Comparison of ENCODE assay signal across 18 cellular contexts in the genomic region with DNA sequence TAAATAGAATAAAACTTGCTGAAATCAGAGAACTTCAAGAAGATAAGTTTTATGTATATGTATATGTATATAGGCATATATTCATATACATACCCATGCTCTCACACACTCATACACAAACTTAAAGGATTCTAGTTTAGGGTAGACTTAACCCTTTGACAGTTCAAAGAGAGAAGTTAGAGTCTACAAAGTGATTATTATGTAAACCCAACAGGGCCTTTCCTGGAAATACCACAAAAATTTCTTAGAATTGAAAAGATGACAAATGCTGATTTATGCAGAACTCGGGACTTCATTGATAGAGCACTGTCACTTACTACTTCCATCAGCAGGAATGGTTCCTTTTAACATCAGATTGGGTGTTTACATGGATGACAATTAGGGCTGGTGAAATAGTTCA.
DNase-seq lines count a peak whose midpoint lies in the region; ATAC-seq and TF ChIP-seq lines count a peak whose summit lies in the region.
"Had no signal": no experiment of that assay in that cellular context is flagged by ENCODE, and none has a peak within 500 bp of the region (broad histone marks: within the 10 kb centered on the region; RNA-seq: fewer than 3 reads in every experiment).

No MANE protein-coding gene starts in this region.

- intact Hi-C loops in natural killer cell (cut with micrococcal nuclease) = no loop called here

- H3K4me3 Mint-ChIP-seq in activated T-helper 17 cell treated with anti-CD3 and anti-CD28 coated beads, Interleukin-2, amount 50 U/mL, for 72 hours = no peak overlapping the region
- H3K4me3 Mint-ChIP-seq in natural killer cell = no peak overlapping the region
- H3K4me3 Mint-ChIP-seq: GM23338 had no signal

- ATAC-seq in activated T-helper 17 cell treated with anti-CD3 and anti-CD28 coated beads, Interleukin-2, amount 50 U/mL, for 72 hours (replicated peaks) = peak; percentile 64
- ATAC-seq in natural killer cell = no peak
- ATAC-seq: GM23338, HCT116 had no signal

- H3K36me3 ChIP-seq in BLaER1 = peaks cover 14% of the 10 kb centered on the region; the same call in 1 of the 2 replicates

- no peaks in the 10 kb centered on the region for H3K27me3 Mint-ChIP-seq in activated T-helper 17 cell treated with anti-CD3 and anti-CD28 coated beads, Interleukin-2, amount 50 U/mL, for 72 hours
- no peaks in the 10 kb centered on the region for H3K27me3 Mint-ChIP-seq in natural killer cell (ENCODE audit: low read depth in 2 of 2)

- no peaks in the 10 kb centered on the region for H3K36me3 Mint-ChIP-seq in activated T-helper 17 cell treated with anti-CD3 and anti-CD28 coated beads, Interleukin-2, amount 50 U/mL, for 72 hours (ENCODE audit: low read depth)
- no peaks in the 10 kb centered on the region for H3K36me3 Mint-ChIP-seq in natural killer cell
- H3K36me3 Mint-ChIP-seq: CD4-positive, CD25-positive, alpha-beta regulatory T cell had no signal

- no peak overlapping the region for H3K4me3 ChIP-seq in BLaER1
- H3K4me3 ChIP-seq: GM23338, PC-9 had no signal

- H3K4me2 ChIP-seq in BLaER1 = peak overlapping the region; percentile 51
- H3K4me2 ChIP-seq: GM23338, PC-9 had no signal

- H4K20me1 ChIP-seq in BLaER1 = no peaks in the 10 kb centered on the region; the same call in 1 of the 2 replicates

- H3K9me3 Mint-ChIP-seq in activated T-helper 17 cell treated with anti-CD3 and anti-CD28 coated beads, Interleukin-2, amount 50 U/mL, for 72 hours = peaks cover 7% of the 10 kb centered on the region
- no peaks in the 10 kb centered on the region for H3K9me3 Mint-ChIP-seq in natural killer cell
- H3K9me3 Mint-ChIP-seq: GM23338 had no signal

- no peaks in the 10 kb centered on the region for H3K9me3 ChIP-seq in BLaER1

- in situ Hi-C loops in GM13976 (cut with MboI; ENCODE audit: low sequenced_read_pairs, unreplicated experiment) = no loop called here

- DNase-seq in CD1c-positive myeloid dendritic cell (ENCODE audit: extremely low spot score) (peak; percentile 46), OCI-M1 (lab: John Stamatoyannopoulos, UW) (peak; percentile 88), GM13976 (ENCODE audit: low spot score) (no peak), natural killer cell (no peak)
- no peak for DNase-seq in activated CD4-positive, alpha-beta T cell treated with anti-CD3 and anti-CD28 coated beads for 1 hour
- DNase-seq: ACHN, COR-L47, NCI-H1417 treated with DMSO at 0.1 percent for 48 hours, NCI-H187 treated with DMSO at 0.1 percent for 48 hours, NCI-H2227 treated with DMSO at 0.1 percent for 48 hours, NCI-H510A treated with DMSO at 0.1 percent for 48 hours, NCI-H774, PC-9 had no signal

- no peaks in the 10 kb centered on the region for H3K27me3 ChIP-seq in BLaER1

- no peak overlapping the region for H3K27ac Mint-ChIP-seq in activated T-helper 17 cell treated with anti-CD3 and anti-CD28 coated beads, Interleukin-2, amount 50 U/mL, for 72 hours
- H3K27ac Mint-ChIP-seq in natural killer cell = no peak overlapping the region
- H3K27ac Mint-ChIP-seq: CD4-positive, CD25-positive, alpha-beta regulatory T cell; GM23338 had no signal

- H3K4me1 ChIP-seq in BLaER1 = peaks cover 36% of the 10 kb centered on the region

- H3K4me1 Mint-ChIP-seq in activated T-helper 17 cell treated with anti-CD3 and anti-CD28 coated beads, Interleukin-2, amount 50 U/mL, for 72 hours = peaks cover 3% of the 10 kb centered on the region
- peaks cover 11 to 12% of the 10 kb centered on the region in 2 donors for H3K4me1 Mint-ChIP-seq in natural killer cell
- H3K4me1 Mint-ChIP-seq: GM23338 had no signal

- H3K27ac ChIP-seq in BLaER1 = no peak overlapping the region
- H3K27ac ChIP-seq: PC-9 had no signal

- no peak overlapping the region for H3K9ac ChIP-seq in BLaER1

- no peak for TF ChIP-seq CTCF in GM13976 (IDR thresholded peaks at IDR 0.05; ENCODE audit: borderline replicate concordance, control extremely low read depth, extremely low read depth, insufficient read depth, missing control alignments)
- no peak for TF ChIP-seq CTCF in natural killer cell (IDR thresholded peaks at IDR 0.05)

Comparison
In these comparisons a context has a peak if more than half of its experiments do, and no peak if none do; other contexts are left out.
1. DNase-seq: peak in CD1c-positive myeloid dendritic cell (single experiment) and OCI-M1 (single experiment); none in GM13976 (single experiment), activated CD4-positive, alpha-beta T cell treated with anti-CD3 and anti-CD28 coated beads for 1 hour (single experiment) and natural killer cell (single experiment).